8 cellular contexts compared by ENCODE assay signal in genomic region chr16:68331879-68332410, GRCh38. TPM values are rescaled to one million over a fixed set of nuclear protein-coding genes. Genes with fewer than 3 reads are reported as not detected.
DNase-seq lines count a peak whose midpoint lies in the region; ATAC-seq and TF ChIP-seq lines count a peak whose summit lies in the region.

No MANE protein-coding gene starts in this region.

- H3K27ac ChIP-seq in right cardiac atrium (ENCODE audit: low read length) (peak overlapping the region; percentile 44), right atrium auricular region (peak overlapping the region in 1 of 2 donors; percentile 22), lower lobe of right lung (peak overlapping the region; percentile 69), upper lobe of left lung (peak overlapping the region; percentile 45 to 66 (median 59)), WERI-Rb-1 (no peak overlapping the region)

- no peaks in the 10 kb centered on the region for H3K9me3 ChIP-seq in right cardiac atrium (ENCODE audit: control insufficient read depth, low read length)
- H3K9me3 ChIP-seq in right atrium auricular region: no peaks in the 10 kb centered on the region
- no peaks in the 10 kb centered on the region for H3K9me3 ChIP-seq in lower lobe of right lung
- H3K9me3 ChIP-seq in upper lobe of left lung: no peaks in the 10 kb centered on the region
- H3K9me3 ChIP-seq in WERI-Rb-1 (ENCODE audit: severe bottlenecking): no peaks in the 10 kb centered on the region

- TF ChIP-seq CTCF in right atrium auricular region (IDR thresholded peaks at IDR 0.05) (no peak), astrocyte of the cerebellum (IDR thresholded peaks at IDR 0.05; ENCODE audit: low read depth, low read length, missing control alignments) (no peak), lower lobe of right lung (IDR thresholded peaks at IDR 0.05) (no peak), upper lobe of left lung (IDR thresholded peaks at IDR 0.05) (no peak), WERI-Rb-1 (IDR thresholded peaks at IDR 0.05; ENCODE audit: low read depth, low read length) (no peak)

- TF ChIP-seq EP300 in upper lobe of left lung (IDR thresholded peaks at IDR 0.05): no peak

- DNase-seq in right cardiac atrium: no peak
- no peak for DNase-seq in right atrium auricular region (ENCODE audit: low spot score)
- peak; percentile 53 for DNase-seq in astrocyte of the cerebellum (ENCODE audit: low read depth)
- DNase-seq in lower lobe of right lung: no peak
- DNase-seq in upper lobe of left lung: no peak
- DNase-seq in stimulated activated CD4-positive, alpha-beta T cell treated with anti-CD3 and anti-CD28 coated beads, Interleukin-4, amount 100 ng/mL, for 24 hours: no peak
- DNase-seq in WERI-Rb-1: no peak

- 24% methylated on average over 4 of the region's 4 CpGs for WGBS in right cardiac atrium
- 15 to 20% methylated on average over 4 of the region's 4 CpGs for WGBS in upper lobe of left lung, 2 donors

- H3K36me3 ChIP-seq in right atrium auricular region (no peaks in the 10 kb centered on the region), lower lobe of right lung (no peaks in the 10 kb centered on the region), upper lobe of left lung (peaks cover 0 to 2% (median 0%) of the 10 kb centered on the region in 4 donors), WERI-Rb-1 (peaks cover 17% of the 10 kb centered on the region)

- H3K4me3 ChIP-seq in right cardiac atrium (ENCODE audit: low read length) (no peak overlapping the region), right atrium auricular region (no peak overlapping the region), astrocyte of the cerebellum (ENCODE audit: low read depth, low read length) (no peak overlapping the region), lower lobe of right lung (no peak overlapping the region), upper lobe of left lung (no peak overlapping the region), WERI-Rb-1 (ENCODE audit: low read depth, low read length) (no peak overlapping the region)

- in situ Hi-C loops in astrocyte of the cerebellum (cut with HindIII; ENCODE audit: low sequenced_read_pairs): loop anchor here (5.0 kb wide), 1 partner anchor 85 kb away; the partner anchor contains the start of gene PLA2G15

- TF ChIP-seq POLR2A in upper lobe of left lung (IDR thresholded peaks at IDR 0.05): no peak

- no peak for ATAC-seq in right cardiac atrium
- peak; percentile 25 to 61 for ATAC-seq in lower lobe of right lung
- no peak for ATAC-seq in upper lobe of left lung (ENCODE audit: low FRiP score in 2 of 2)
- no peak for ATAC-seq in HG02763 (IDR thresholded peaks at IDR 0.05; ENCODE audit: unreplicated experiment)

- H3K27me3 ChIP-seq in right cardiac atrium (ENCODE audit: control insufficient read depth, insufficient read depth) (no peaks in the 10 kb centered on the region), right atrium auricular region (no peaks in the 10 kb centered on the region), lower lobe of right lung (ENCODE audit: low read depth) (no peaks in the 10 kb centered on the region), upper lobe of left lung (no peaks in the 10 kb centered on the region), WERI-Rb-1 (ENCODE audit: insufficient read depth, low read depth, severe bottlenecking) (no peaks in the 10 kb centered on the region)

- intact Hi-C loops in right cardiac atrium (cut with DNase I) (no loop called here), lower lobe of right lung (cut with DNase I) (no loop called here)

- H3K4me1 ChIP-seq in right cardiac atrium (ENCODE audit: control insufficient read depth, insufficient read depth, low read length) (no peaks in the 10 kb centered on the region), right atrium auricular region (peaks cover 0 to 7% of the 10 kb centered on the region in 2 donors), lower lobe of right lung (peaks cover 43% of the 10 kb centered on the region), upper lobe of left lung (peaks cover 16 to 34% (median 25%) of the 10 kb centered on the region in 4 donors)

RNA-seq across cellular contexts. Expression of gene PRMT7, which starts 21.1 kb away (rescaled TPM):
- total RNA-seq in right cardiac atrium: 10 to 100 TPM; 20.8 to 34.7 (median 32.2) TPM
- polyA plus RNA-seq in right cardiac atrium: 34.5 TPM
- 10 to 100 TPM; 24.5 to 35.7 TPM for total RNA-seq in right atrium auricular region
- total RNA-seq in lower lobe of right lung: 36.1 TPM
- 100 to 1,000 TPM in 1 of 6 donors, 10 to 100 TPM in 5; 26.9 to 166 (median 38.8) TPM for total RNA-seq in upper lobe of left lung

RNA-seq across cellular contexts. Expression of gene SLC7A6OS, which starts 21.2 kb away (rescaled TPM):
- total RNA-seq in right cardiac atrium: 10 to 100 TPM; 10.9 to 13.4 (median 11.9) TPM
- 7.9 TPM for polyA plus RNA-seq in right cardiac atrium
- 1 to 10 TPM; 6.8 to 8.6 TPM for total RNA-seq in right atrium auricular region
- 16.8 TPM for total RNA-seq in lower lobe of right lung
- 10 to 100 TPM in 5 of 6 donors, 1 to 10 TPM in 1; 9.9 to 35.6 (median 18.5) TPM for total RNA-seq in upper lobe of left lung

Comparison
In these comparisons a context has a peak if more than half of its experiments do, and no peak if none do; other contexts are left out.
1. ATAC-seq: peak in lower lobe of right lung (2 of 2); none in right cardiac atrium (0 of 2), upper lobe of left lung (0 of 2) and HG02763 (single experiment).